In the genomic region with DNA sequence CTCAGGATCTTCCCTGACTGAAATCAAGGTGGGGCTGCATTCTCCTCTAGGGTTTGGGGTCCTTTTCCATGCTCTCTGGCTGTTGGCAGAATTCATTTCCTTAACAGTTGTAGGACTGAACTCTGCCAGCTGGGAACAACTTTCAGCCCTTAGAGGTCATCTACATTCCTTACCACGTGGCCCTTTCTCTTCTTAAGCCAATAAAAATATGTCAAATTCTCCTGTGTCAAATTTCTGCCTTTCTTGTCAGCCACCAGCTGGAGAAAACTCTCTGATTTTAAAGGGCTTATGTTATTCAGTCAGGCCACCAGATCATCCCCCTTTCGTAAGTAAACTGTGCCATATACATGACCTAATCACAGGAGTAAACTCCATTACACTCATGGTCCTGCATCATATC, we compare ENCODE assay signal across 27 cellular contexts.
A peak's percentile ranks its signal among the peaks of the same experiment; 100 is the strongest.
DNase-seq lines count a peak whose midpoint lies in the region; ATAC-seq, FAIRE-seq and TF ChIP-seq lines count a peak whose summit lies in the region.
"Had no signal": no experiment of that assay in that cellular context is flagged by ENCODE, and none has a peak within 500 bp of the region (broad histone marks: within the 10 kb centered on the region; RNA-seq: fewer than 3 reads in every experiment).

No MANE protein-coding gene starts in this region.

- H3K9me1 ChIP-seq in endothelial cell of umbilical vein (replicated peaks; ENCODE audit: control insufficient read depth, extremely low read depth, insufficient read depth, low read length): no peaks in the 10 kb centered on the region

- H3K4me3 ChIP-seq in ACC112 (ENCODE audit: low read depth, low read length): no peak overlapping the region
- no peak overlapping the region for H3K4me3 ChIP-seq in astrocyte (ENCODE audit: insufficient read depth, low read depth, low read length)
- no peak overlapping the region for H3K4me3 ChIP-seq in endothelial cell of umbilical vein (replicated peaks in 1 of 3; ENCODE audit: insufficient read depth in 1 of 3, low read depth in 1 of 3, low read length in 3 of 3)
- H3K4me3 ChIP-seq in osteoblast (ENCODE audit: insufficient read depth, low read length): no peak overlapping the region
- no peak overlapping the region for H3K4me3 ChIP-seq in colonic mucosa
- H3K4me3 ChIP-seq: BLaER1, GM23338, SJSA1 had no signal

- H3K4me3 Mint-ChIP-seq in astrocyte (ENCODE audit: unreplicated experiment): no peak overlapping the region
- H3K4me3 Mint-ChIP-seq: CD4-positive, CD25-positive, alpha-beta regulatory T cell; GM23338; H9; HFFc6; IgD-negative memory B cell had no signal

- H3K36me3 ChIP-seq in ACC112 (ENCODE audit: insufficient read depth, low read length) (no peaks in the 10 kb centered on the region), astrocyte (ENCODE audit: insufficient read depth, low read length) (no peaks in the 10 kb centered on the region), endothelial cell of umbilical vein (ENCODE audit: control insufficient read depth in 2 of 2, extremely low read depth in 1 of 2, insufficient read depth in 2 of 2, low read length in 2 of 2) (no peaks in the 10 kb centered on the region), osteoblast (ENCODE audit: insufficient read depth, low read length) (no peaks in the 10 kb centered on the region), colonic mucosa (no peaks in the 10 kb centered on the region)
- H3K36me3 ChIP-seq: BLaER1, SJSA1 had no signal

- TF ChIP-seq POLR2A in endothelial cell of umbilical vein (IDR thresholded peaks at IDR 0.05; ENCODE audit: low read depth, low read length): no peak
- TF ChIP-seq POLR2A in GM18505 (IDR thresholded peaks at IDR 0.05; ENCODE audit: borderline replicate concordance, extremely low read depth, insufficient read depth, insufficient read length): no peak

- H3K27me3 Mint-ChIP-seq in astrocyte (ENCODE audit: low read depth, unreplicated experiment): no peaks in the 10 kb centered on the region
- H3K27me3 Mint-ChIP-seq: IgD-negative memory B cell had no signal

- dilution Hi-C loops in endothelial cell of umbilical vein (cut with MboI; ENCODE audit: extremely low pct_ligation_motif_present, low sequenced_read_pairs): no loop called here

- no peaks in the 10 kb centered on the region for H3K79me2 ChIP-seq in ACC112 (ENCODE audit: control insufficient read depth, insufficient read depth, low read length, unreplicated experiment)
- no peaks in the 10 kb centered on the region for H3K79me2 ChIP-seq in astrocyte (ENCODE audit: insufficient read depth, low read length)
- H3K79me2 ChIP-seq in endothelial cell of umbilical vein (ENCODE audit: control insufficient read depth, insufficient read depth, low read length): no peaks in the 10 kb centered on the region
- H3K79me2 ChIP-seq in osteoblast (ENCODE audit: insufficient read depth, low read length): no peaks in the 10 kb centered on the region

- CTCF ChIA-PET in endothelial cell of umbilical vein (lab: Charles Lee): interaction anchor here (1.1 to 2.3 kb wide), 8 partner anchors 16 to 151 kb away, joined by 3 to 17 read pairs (median 6); a partner anchor contains a TSS

- H3K27ac ChIP-seq in ACC112 (ENCODE audit: low read depth, low read length) (peak overlapping the region; percentile 93), astrocyte (ENCODE audit: low read depth, low read length) (peak overlapping the region; percentile 76), endothelial cell of umbilical vein (ENCODE audit: insufficient read depth, low read depth, low read length) (peak overlapping the region; percentile 92), osteoblast (ENCODE audit: low read depth, low read length) (peak overlapping the region; percentile 97), colonic mucosa (no peak overlapping the region)
- H3K27ac ChIP-seq: BLaER1, KMS-11, SJSA1 had no signal

- TF ChIP-seq CTCF in astrocyte (IDR thresholded peaks at IDR 0.05; ENCODE audit: insufficient read depth, low read depth, low read length) (no peak), endothelial cell of umbilical vein (IDR thresholded peaks at IDR 0.05; ENCODE audit: extremely low read depth in 1 of 2, insufficient read depth in 1 of 2, low read depth in 1 of 2, low read length in 2 of 2) (no peak), osteoblast (IDR thresholded peaks at IDR 0.05; ENCODE audit: extremely low read depth, low read depth, low read length) (no peak), colonic mucosa (IDR thresholded peaks at IDR 0.05) (no peak)

- BruUV-seq in endothelial cell of umbilical vein (replicated peaks; lab: Mats Ljungman, UMichigan): no TSS peak

- H2AFZ ChIP-seq in ACC112 (ENCODE audit: low read length, unreplicated experiment) (peak overlapping the region; percentile 34), astrocyte (ENCODE audit: low read depth, low read length) (no peak overlapping the region), endothelial cell of umbilical vein (ENCODE audit: low read depth, low read length) (peak overlapping the region; percentile 52), osteoblast (ENCODE audit: low read length) (no peak overlapping the region)
- H2AFZ ChIP-seq: GM23338 had no signal

- H3K4me2 ChIP-seq in astrocyte (ENCODE audit: low read length) (no peak overlapping the region), endothelial cell of umbilical vein (ENCODE audit: insufficient read depth, low read length) (peak overlapping the region; percentile 41), osteoblast (ENCODE audit: insufficient read depth, low read length) (peak overlapping the region; percentile 42)
- H3K4me2 ChIP-seq: BLaER1, GM23338, KMS-11 had no signal

- DNase-seq in astrocyte (ENCODE audit: low read depth): no peak
- peak; percentile 69 for DNase-seq in endothelial cell of umbilical vein (ENCODE audit: low read depth, low spot score)
- no peak for DNase-seq in osteoblast (ENCODE audit: insufficient read length, low spot score, missing footprints)
- no peak for DNase-seq in pons (ENCODE audit: low spot score)
- DNase-seq in colonic mucosa: no peak
- DNase-seq: CD4-positive, CD25-positive, alpha-beta regulatory T cell; DMS153; DND-41; H9; HFFc6; NCI-H1048; NCI-H1417; NCI-H1694; NCI-H2081; NCI-H2171; NCI-H226; NCI-H510A; NCI-H69; Right ventricle myocardium superior; RPMI8226 had no signal

- H3K9me3 Mint-ChIP-seq in astrocyte (ENCODE audit: unreplicated experiment): no peaks in the 10 kb centered on the region
- H3K9me3 Mint-ChIP-seq: GM23338, H9, HFFc6 had no signal

- FAIRE-seq in astrocyte (lab: Jason Lieb, UNC) (no peak), endothelial cell of umbilical vein (lab: Jason Lieb, UNC) (peak; percentile 81)

- peak overlapping the region; percentile 41 for H3K9ac ChIP-seq in astrocyte (ENCODE audit: low read length)
- H3K9ac ChIP-seq in endothelial cell of umbilical vein (replicated peaks; ENCODE audit: extremely low read depth, insufficient read depth, low read length): peak overlapping the region; percentile 70
- H3K9ac ChIP-seq in colonic mucosa (ENCODE audit: low read depth in 2 of 2, low read length in 2 of 2): no peak overlapping the region
- H3K9ac ChIP-seq: BLaER1, KMS-11 had no signal

- H3K9me3 ChIP-seq in astrocyte (ENCODE audit: insufficient read depth, low read depth, low read length) (no peaks in the 10 kb centered on the region), endothelial cell of umbilical vein (replicated peaks; ENCODE audit: control insufficient read depth, insufficient read depth, low read length) (no peaks in the 10 kb centered on the region), osteoblast (ENCODE audit: low read depth, low read length) (no peaks in the 10 kb centered on the region), colonic mucosa (no peaks in the 10 kb centered on the region)
- H3K9me3 ChIP-seq: BLaER1, SJSA1 had no signal

- H3K4me1 Mint-ChIP-seq in astrocyte (ENCODE audit: low read depth, unreplicated experiment): peaks cover 17% of the 10 kb centered on the region
- H3K4me1 Mint-ChIP-seq: CD4-positive, CD25-positive, alpha-beta regulatory T cell; IgD-negative memory B cell had no signal

- POLR2A ChIA-PET in endothelial cell of umbilical vein (lab: Charles Lee): no interaction called here

- H3K27me3 ChIP-seq in ACC112 (ENCODE audit: insufficient read depth, low read length): no peaks in the 10 kb centered on the region
- H3K27me3 ChIP-seq in astrocyte (ENCODE audit: insufficient read depth, low read length): no peaks in the 10 kb centered on the region
- H3K27me3 ChIP-seq in endothelial cell of umbilical vein (ENCODE audit: control insufficient read depth in 2 of 2, insufficient read depth in 2 of 2, low read length in 2 of 2): no peaks in the 10 kb centered on the region
- H3K27me3 ChIP-seq in osteoblast (ENCODE audit: insufficient read depth, low read length): no peaks in the 10 kb centered on the region
- H3K27me3 ChIP-seq in colonic mucosa: no peaks in the 10 kb centered on the region
- H3K27me3 ChIP-seq: BLaER1, SJSA1 had no signal

- intact Hi-C loops in endothelial cell of umbilical vein (cut with micrococcal nuclease): loop anchor here (1.0 to 2.0 kb wide), 9 partner anchors 16 to 96 kb away; a partner anchor contains a TSS
- intact Hi-C loops in colonic mucosa (cut with DNase I): no loop called here

- H4K20me1 ChIP-seq in astrocyte (ENCODE audit: insufficient read depth, low read length) (no peaks in the 10 kb centered on the region), endothelial cell of umbilical vein (replicated peaks; ENCODE audit: control insufficient read depth, extremely low read depth, insufficient read depth, low read length) (no peaks in the 10 kb centered on the region), osteoblast (ENCODE audit: insufficient read depth, low read length) (no peaks in the 10 kb centered on the region)
- H4K20me1 ChIP-seq: BLaER1 had no signal

- H3K27ac Mint-ChIP-seq in astrocyte (ENCODE audit: unreplicated experiment): peak overlapping the region; percentile 35
- H3K27ac Mint-ChIP-seq: CD4-positive, CD25-positive, alpha-beta regulatory T cell; GM23338; H9; HFFc6; IgD-negative memory B cell had no signal

- H3K36me3 Mint-ChIP-seq in astrocyte (ENCODE audit: low read depth, unreplicated experiment): no peaks in the 10 kb centered on the region
- H3K36me3 Mint-ChIP-seq: CD4-positive, CD25-positive, alpha-beta regulatory T cell had no signal

- H3K4me1 ChIP-seq in ACC112 (ENCODE audit: control insufficient read depth, insufficient read depth, low read length, unreplicated experiment) (peaks cover 38% of the 10 kb centered on the region), astrocyte (ENCODE audit: insufficient read depth, low read length) (peaks cover 18% of the 10 kb centered on the region), endothelial cell of umbilical vein (ENCODE audit: control insufficient read depth, extremely low read depth, insufficient read depth, low read length) (peaks cover 47% of the 10 kb centered on the region), osteoblast (ENCODE audit: insufficient read depth, low read length) (peaks cover 47% of the 10 kb centered on the region), colonic mucosa (no peaks in the 10 kb centered on the region)
- H3K4me1 ChIP-seq: BLaER1, SJSA1 had no signal

- ATAC-seq in GM18505 (IDR thresholded peaks at IDR 0.05; ENCODE audit: unreplicated experiment): no peak
- ATAC-seq: GM23338 had no signal

TF ChIP-seq in endothelial cell of umbilical vein, 7 proteins besides CTCF, POLR2A, EP300 and RAD21 (continues in another document):
- TF ChIP-seq FOS (IDR thresholded peaks at IDR 0.05; ENCODE audit: borderline replicate concordance, insufficient read depth, low read length): no peak

Comparison
In these comparisons a context has a peak if more than half of its experiments do, and no peak if none do; other contexts are left out.
1. H2AFZ ChIP-seq: peak in ACC112 (single experiment) and endothelial cell of umbilical vein (single experiment); none in astrocyte (single experiment) and osteoblast (single experiment).
2. H3K9ac ChIP-seq: peak in astrocyte (single experiment) and endothelial cell of umbilical vein (single experiment); none in colonic mucosa (0 of 2).